ENCODE assay signal across 9 cellular contexts in the genomic region with DNA sequence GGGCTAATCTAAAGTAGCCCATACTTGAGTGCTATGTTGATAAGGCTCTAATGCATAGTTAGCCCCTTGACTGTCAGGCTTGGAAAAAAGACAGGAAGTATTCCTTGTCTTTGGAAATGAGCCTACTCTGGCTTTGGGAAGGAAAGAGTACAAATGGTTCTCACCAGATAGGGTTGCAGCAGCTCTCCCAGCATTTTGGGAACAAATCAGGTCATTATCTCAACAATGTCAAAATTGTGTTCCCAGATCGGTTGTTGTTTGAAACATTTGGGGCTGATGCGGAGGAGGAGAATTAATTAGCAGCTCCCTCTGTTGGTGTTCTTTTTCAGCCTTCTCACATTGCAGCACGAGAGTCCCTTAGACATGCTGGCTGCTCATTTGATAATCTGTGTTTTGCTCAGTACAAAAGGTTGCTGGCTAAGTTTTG. TPM values are rescaled to one million over a fixed set of nuclear protein-coding genes. Genes with fewer than 3 reads are reported as not detected.
A peak's percentile ranks its signal among the peaks of the same experiment; 100 is the strongest.
DNase-seq lines count a peak whose midpoint lies in the region; ATAC-seq and TF ChIP-seq lines count a peak whose summit lies in the region.
"Had no signal": no experiment of that assay in that cellular context is flagged by ENCODE, and none has a peak within 500 bp of the region (broad histone marks: within the 10 kb centered on the region; RNA-seq: fewer than 3 reads in every experiment).

No MANE protein-coding gene starts in this region.

- H3K27me3 ChIP-seq in brain microvascular endothelial cell (replicated peaks) (no peaks in the 10 kb centered on the region), vagina (no peaks in the 10 kb centered on the region)

- DNase-seq in activated T-cell treated with anti-CD3 and anti-CD28 coated beads, Interleukin-2, amount 50 U/mL, for 4 hours = no peak
- no peak for DNase-seq in activated T-cell treated with anti-CD3 and anti-CD28 coated beads, Interleukin-2, amount 50 U/mL, for 72 hours
- DNase-seq in brain microvascular endothelial cell = no peak
- no peak for DNase-seq in left lobe of liver (ENCODE audit: low spot score)
- no peak for DNase-seq in vagina (ENCODE audit: extremely low spot score in 2 of 2)
- DNase-seq in NOMO-1 treated with dmso at 0.1 percent for 144 hours (lab: John Stamatoyannopoulos, UW; ENCODE audit: unreplicated experiment) = no peak
- no peak for DNase-seq in NCI-H345 (lab: John Stamatoyannopoulos, UW)

- H3K4me3 Mint-ChIP-seq in activated T-cell treated with anti-CD3 and anti-CD28 coated beads, Interleukin-2, amount 50 U/mL, for 4 hours = peak overlapping the region; percentile 27
- H3K4me3 Mint-ChIP-seq in activated T-cell treated with anti-CD3 and anti-CD28 coated beads, Interleukin-2, amount 50 U/mL, for 72 hours = peak overlapping the region in 1 of 2 donors; percentile 24
- H3K4me3 Mint-ChIP-seq: CD8-positive, alpha-beta memory T cell had no signal

- H3K27ac Mint-ChIP-seq in activated T-cell treated with anti-CD3 and anti-CD28 coated beads, Interleukin-2, amount 50 U/mL, for 72 hours = no peak overlapping the region

- TF ChIP-seq CTCF in brain microvascular endothelial cell (IDR thresholded peaks at IDR 0.05; ENCODE audit: low read depth, low read length, missing control alignments) (peak; percentile 25), vagina (IDR thresholded peaks at IDR 0.05) (no peak)

- no peaks in the 10 kb centered on the region for H3K9me3 Mint-ChIP-seq in activated T-cell treated with anti-CD3 and anti-CD28 coated beads, Interleukin-2, amount 50 U/mL, for 4 hours
- no peaks in the 10 kb centered on the region for H3K9me3 Mint-ChIP-seq in activated T-cell treated with anti-CD3 and anti-CD28 coated beads, Interleukin-2, amount 50 U/mL, for 72 hours
- H3K9me3 Mint-ChIP-seq: CD8-positive, alpha-beta memory T cell had no signal

- H3K36me3 Mint-ChIP-seq in activated T-cell treated with anti-CD3 and anti-CD28 coated beads, Interleukin-2, amount 50 U/mL, for 4 hours (ENCODE audit: insufficient read depth) = peaks cover 2% of the 10 kb centered on the region
- H3K36me3 Mint-ChIP-seq in activated T-cell treated with anti-CD3 and anti-CD28 coated beads, Interleukin-2, amount 50 U/mL, for 72 hours (ENCODE audit: insufficient read depth in 2 of 2) = no peaks in the 10 kb centered on the region
- H3K36me3 Mint-ChIP-seq: CD8-positive, alpha-beta memory T cell had no signal

- no peaks in the 10 kb centered on the region for H3K36me3 ChIP-seq in brain microvascular endothelial cell (replicated peaks)
- no peaks in the 10 kb centered on the region for H3K36me3 ChIP-seq in vagina

- H3K27me3 Mint-ChIP-seq in activated T-cell treated with anti-CD3 and anti-CD28 coated beads, Interleukin-2, amount 50 U/mL, for 4 hours (ENCODE audit: low read depth) = no peaks in the 10 kb centered on the region
- peaks cover 6% of the 10 kb centered on the region for H3K27me3 Mint-ChIP-seq in activated T-cell treated with anti-CD3 and anti-CD28 coated beads, Interleukin-2, amount 50 U/mL, for 72 hours (ENCODE audit: low read depth)

- no peak overlapping the region for H3K27ac ChIP-seq in brain microvascular endothelial cell
- H3K27ac ChIP-seq in vagina = peak overlapping the region; percentile 51

- no peaks in the 10 kb centered on the region for H3K9me3 ChIP-seq in vagina

- in situ Hi-C loops in brain microvascular endothelial cell (cut with HindIII; ENCODE audit: low pct_ligation_motif_present, low sequenced_read_pairs) = no loop called here

- ATAC-seq in activated T-cell treated with anti-CD3 and anti-CD28 coated beads, Interleukin-2, amount 50 U/mL, for 4 hours = no peak
- no peak for ATAC-seq in activated T-cell treated with anti-CD3 and anti-CD28 coated beads, Interleukin-2, amount 50 U/mL, for 72 hours (replicated peaks in 1 of 2)
- ATAC-seq in left lobe of liver (peak; percentile 78), HG02798 (IDR thresholded peaks at IDR 0.05; ENCODE audit: poor library complexity, unreplicated experiment) (no peak)

- no peak for TF ChIP-seq POLR2A in vagina (IDR thresholded peaks at IDR 0.05)

- H3K4me3 ChIP-seq in brain microvascular endothelial cell (ENCODE audit: low read depth, low read length) (no peak overlapping the region), vagina (no peak overlapping the region)

- H3K4me1 ChIP-seq in vagina = peaks cover 18% of the 10 kb centered on the region

- intact Hi-C loops in vagina (cut with DNase I) = no loop called here

- peaks cover 21% of the 10 kb centered on the region for H3K4me1 Mint-ChIP-seq in activated T-cell treated with anti-CD3 and anti-CD28 coated beads, Interleukin-2, amount 50 U/mL, for 4 hours (ENCODE audit: low read depth)
- peaks cover 12% of the 10 kb centered on the region for H3K4me1 Mint-ChIP-seq in activated T-cell treated with anti-CD3 and anti-CD28 coated beads, Interleukin-2, amount 50 U/mL, for 72 hours (ENCODE audit: low read depth)

RNA-seq across cellular contexts. Expression of gene KANK1, which starts 42.3 kb away (rescaled TPM):
- 1 to 10 TPM in 2 of 3 donors, under 1 TPM in 1; 0.87 to 9.3 (median 3.6) TPM for total RNA-seq in activated T-cell treated with anti-CD3 and anti-CD28 coated beads, Interleukin-2, amount 50 U/mL, for 4 hours
- 1 to 10 TPM; 6.2 to 6.7 TPM for total RNA-seq in activated T-cell treated with anti-CD3 and anti-CD28 coated beads, Interleukin-2, amount 50 U/mL, for 72 hours
- total RNA-seq in left lobe of liver (66.4 TPM), vagina (115 TPM)
